In genomic region chr1:3702528-3702927, GRCh38 we compare ENCODE assay signal across 25 cellular contexts. TPM values are rescaled to one million over a fixed set of nuclear protein-coding genes. Genes with fewer than 3 reads are reported as not detected.
"Had no signal": no experiment of that assay in that cellular context is flagged by ENCODE, and none has a peak within 500 bp of the region (broad histone marks: within the 10 kb centered on the region; RNA-seq: fewer than 3 reads in every experiment).

No MANE protein-coding gene starts in this region.

- DNase-seq: activated CD4-positive, alpha-beta T cell treated with anti-CD3 and anti-CD28 coated beads, Interleukin-2, amount 10 ng/mL, durations not matched to agents 7 days and 5 days; activated CD8-positive, alpha-beta T cell treated with anti-CD3 and anti-CD28 coated beads, Interleukin-2, amount 10 ng/mL, durations not matched to agents 7 days and 5 days; activated gamma-delta T cell; activated naive CD4-positive, alpha-beta T cell treated with anti-CD3 and anti-CD28 coated beads, Interleukin-2, amount 50 U/mL, for 16 hours; activated naive CD8-positive, alpha-beta T cell treated with anti-CD3 and anti-CD28 coated beads, Interleukin-2, amount 50 U/mL, for 24 hours; effector CD4-positive, alpha-beta T cell; erythroblast; glutamatergic neuron; hippocampal formation; left ventricle myocardium superior; right lobe of liver; small intestine; stimulated activated CD4-positive, alpha-beta T cell treated with anti-CD3 and anti-CD28 coated beads, Interleukin-2, amount 100 ng/mL, for 24 hours; stomach; T-helper 17 cell; trophoblast cell had no signal

- H3K9me3 ChIP-seq: right lobe of liver, stomach, vagina had no signal

- ATAC-seq: activated CD8-positive, alpha-beta T cell treated with anti-CD3 and anti-CD28 coated beads, Interleukin-2, amount 10 ng/mL, durations not matched to agents 7 days and 5 days; activated naive CD8-positive, alpha-beta T cell treated with anti-CD3 and anti-CD28 coated beads, Interleukin-2, amount 50 U/mL, for 24 hours; left ventricle myocardium superior; right lobe of liver; stimulated activated effector memory CD8-positive, alpha-beta T cell treated with anti-CD3 and anti-CD28 coated beads, Interleukin-12 subunit alpha, Interleukin-12 subunit beta, amount 100 ng/mL, for 72 hours; T-helper 17 cell had no signal

- H3K36me3 ChIP-seq: right lobe of liver, stomach, vagina had no signal

- H3K4me3 ChIP-seq: right lobe of liver, stomach, vagina had no signal

- H3K27ac ChIP-seq: parathyroid adenoma, right lobe of liver, stomach, vagina had no signal

- H3K27me3 ChIP-seq: right lobe of liver, vagina had no signal

- H3K4me1 ChIP-seq: parathyroid adenoma, right lobe of liver, stomach had no signal

RNA-seq across cellular contexts. Expression of gene CCDC27, which starts 49.7 kb away (rescaled TPM):
- total RNA-seq: activated CD4-positive, alpha-beta T cell treated with anti-CD3 and anti-CD28 coated beads, Interleukin-2, amount 10 ng/mL, durations not matched to agents 7 days and 5 days; activated CD8-positive, alpha-beta T cell treated with anti-CD3 and anti-CD28 coated beads, Interleukin-2, amount 10 ng/mL, durations not matched to agents 7 days and 5 days; activated T-helper 1 cell treated with anti-CD3 and anti-CD28 coated beads, Interleukin-12 subunit alpha, Interleukin-12 subunit beta, Interleukin-2, Interleukin-4 antibody, amounts not matched to agents 30 ng/mL and 10 ng/mL and 1 ng/mL, durations not matched to agents 14 hours and 24 hours and 36 hours; cardiac septum; chondrocyte; frontal cortex; left ventricle myocardium superior; natural killer cell treated with Interleukin-12 subunit alpha and Interleukin-12 subunit beta and Interleukin-15 and Interleukin-18, amount 100 ng/mL, for 72 hours; right lobe of liver; stomach; T-helper 17 cell; temporal lobe; vagina had no signal
